In genomic region chr10:50316695-50317648, GRCh38 we compare ENCODE assay signal across 19 cellular contexts.
DNase-seq lines count a peak whose midpoint lies in the region; ATAC-seq, FAIRE-seq and TF ChIP-seq lines count a peak whose summit lies in the region.
"Had no signal": no experiment of that assay in that cellular context is flagged by ENCODE, and none has a peak within 500 bp of the region (broad histone marks: within the 10 kb centered on the region; RNA-seq: fewer than 3 reads in every experiment).

No MANE protein-coding gene starts in this region.

- intact Hi-C loops in GM12878 (cut with micrococcal nuclease; ENCODE audit: unreplicated experiment), result no loop called here

- TF ChIP-seq EP300 in GM12878 (IDR thresholded peaks at IDR 0.05; ENCODE audit: borderline replicate concordance in 1 of 2, control insufficient read depth in 1 of 2, low read depth in 2 of 2, low read length in 2 of 2), result no peak

- H3K9me3 ChIP-seq in GM12878 (replicated peaks; ENCODE audit: control insufficient read depth, insufficient read depth, low read length), result no peaks in the 10 kb centered on the region
- H3K9me3 ChIP-seq: thoracic aorta had no signal

- peaks cover 29 to 62% of the 10 kb centered on the region in 2 donors for H3K36me3 Mint-ChIP-seq in stimulated activated naive B cell treated with anti-CD40 and anti-IgM and Interleukin-4, amounts not matched to agents 10 μg/mL and 1 μg/mL and 100 μg/mL, for 72 hours

- no peak overlapping the region for H3K9ac ChIP-seq in GM12878 (ENCODE audit: control insufficient read depth, insufficient read depth, low read length)

- FAIRE-seq in GM12878 (lab: Jason Lieb, UNC), result no peak
- FAIRE-seq: TTC549 had no signal

- no peak for TF ChIP-seq CTCF in GM12878 (IDR thresholded peaks at IDR 0.05 in 2 of 3, conservative IDR thresholded peaks at IDR 0.05 in 1 of 3; ENCODE audit: control insufficient read depth in 2 of 3, extremely low read depth in 1 of 3, insufficient read depth in 1 of 3, low read depth in 3 of 3, low read length in 3 of 3)

- no peak for TF ChIP-seq POLR2A in GM12878 (IDR thresholded peaks at IDR 0.05; ENCODE audit: low read depth, low read length)

- peak; percentile 6 for DNase-seq in SIG-M5 treated with dmso at 0.1 percent for 504 hours (lab: John Stamatoyannopoulos, UW; ENCODE audit: unreplicated experiment)
- no peak for DNase-seq in SIG-M5 (lab: John Stamatoyannopoulos, UW)
- DNase-seq in NOMO-1 treated with DMSO at 0.1 percent for 48 hours (lab: John Stamatoyannopoulos, UW; ENCODE audit: unreplicated experiment), result peak; percentile 49
- DNase-seq in GM12878 (ENCODE audit: low read depth, low spot score), result no peak
- DNase-seq in stimulated activated naive B cell treated with anti-CD40 and anti-IgM and Interleukin-4, amounts not matched to agents 10 μg/mL and 1 μg/mL and 100 μg/mL, for 72 hours, result no peak
- DNase-seq in NCI-H748 (lab: John Stamatoyannopoulos, UW; ENCODE audit: unreplicated experiment), result no peak
- no peak for DNase-seq in NCI-H1092 treated with DMSO at 0.1 percent for 48 hours (lab: John Stamatoyannopoulos, UW)
- no peak for DNase-seq in NCI-H2171 (lab: John Stamatoyannopoulos, UW)
- DNase-seq: activated naive CD4-positive, alpha-beta T cell treated with Interleukin-2 at 50 U/mL for 16 hours; CD8-positive, alpha-beta memory T cell; H7; KG1; NCI-H187 treated with DMSO at 0.1 percent for 48 hours; NCI-H69; Right ventricle myocardium superior; stimulated activated CD4-positive, alpha-beta T cell treated with anti-CD3 and anti-CD28 coated beads, Interleukin-1b, Interleukin-23, amount 100 ng/mL, for 48 hours had no signal

- no peak overlapping the region for H3K27ac Mint-ChIP-seq in stimulated activated naive B cell treated with anti-CD40 and anti-IgM and Interleukin-4, amounts not matched to agents 10 μg/mL and 1 μg/mL and 100 μg/mL, for 72 hours

- no peak for TF ChIP-seq RAD21 in GM12878 (IDR thresholded peaks at IDR 0.05; ENCODE audit: insufficient read depth, low read depth, low read length)

- SMC1A ChIA-PET in GM12878 (lab: Charles Lee; ENCODE audit: uncharacterized antibody, unreplicated experiment), result interaction anchor here (0.7 to 2.5 kb wide), 13 partner anchors 9 to 226 kb away, joined by 3 to 14 read pairs (median 3); no protein-coding TSS in a partner anchor

- no peak overlapping the region for H3K4me2 ChIP-seq in GM12878 (ENCODE audit: control insufficient read depth, insufficient read depth)

- no peak overlapping the region for H3K4me3 ChIP-seq in GM12878
- H3K4me3 ChIP-seq: thoracic aorta had no signal

- RAD21 ChIA-PET in GM12878 (lab: Charles Lee; ENCODE audit: unreplicated experiment), result interaction anchor here (1.0 kb wide), 1 partner anchor 9 kb away, joined by 3 read pairs; no protein-coding TSS in a partner anchor

- no peaks in the 10 kb centered on the region for H3K36me3 ChIP-seq in GM12878 (ENCODE audit: control insufficient read depth in 2 of 2, insufficient read depth in 2 of 2, low read length in 1 of 2)
- H3K36me3 ChIP-seq: thoracic aorta had no signal

- H3K27me3 ChIP-seq in GM12878 (replicated peaks in 1 of 2; ENCODE audit: control insufficient read depth in 2 of 2, insufficient read depth in 2 of 2, low read length in 1 of 2), result no peaks in the 10 kb centered on the region

- no peak overlapping the region for H2AFZ ChIP-seq in GM12878 (ENCODE audit: control insufficient read depth, low read depth, low read length)

- peaks cover 8 to 9% of the 10 kb centered on the region in 2 donors for H3K9me3 Mint-ChIP-seq in stimulated activated naive B cell treated with anti-CD40 and anti-IgM and Interleukin-4, amounts not matched to agents 10 μg/mL and 1 μg/mL and 100 μg/mL, for 72 hours

- ATAC-seq in GM12878, result peak; percentile 50
- peak; percentile 66 to 73 for ATAC-seq in stimulated activated naive B cell treated with anti-CD40 and anti-IgM and Interleukin-4, amounts not matched to agents 10 μg/mL and 1 μg/mL and 100 μg/mL, for 72 hours (replicated peaks)

- peaks cover 6% of the 10 kb centered on the region for H4K20me1 ChIP-seq in GM12878 (ENCODE audit: control insufficient read depth, insufficient read depth)

- peaks cover 19 to 28% of the 10 kb centered on the region in 2 donors for H3K4me1 Mint-ChIP-seq in stimulated activated naive B cell treated with anti-CD40 and anti-IgM and Interleukin-4, amounts not matched to agents 10 μg/mL and 1 μg/mL and 100 μg/mL, for 72 hours

- 77% methylated on average over 5 of the region's 5 CpGs for WGBS in GM12878 (ENCODE audit: insufficient coverage, insufficient replicate concordance, low lambda C conversion rate, missing lambda C conversion rate)

- CTCF ChIA-PET in GM12878 (lab: Yijun Ruan, JAX), result interaction anchor here (0.8 to 1.6 kb wide), 3 partner anchors 10 to 51 kb away, joined by 3 to 7 read pairs (median 5); no protein-coding TSS in a partner anchor

- peaks cover 4% of the 10 kb centered on the region for H3K79me2 ChIP-seq in GM12878 (ENCODE audit: control insufficient read depth, insufficient read depth, low read length)

- POLR2A ChIA-PET in GM12878 (lab: Charles Lee), result interaction anchor here (0.7 to 1.1 kb wide), 2 partner anchors 9 to 42 kb away, joined by 3 read pairs; no protein-coding TSS in a partner anchor

- H3K27ac ChIP-seq in GM12878 (ENCODE audit: control insufficient read depth, insufficient read depth), result no peak overlapping the region; the same call in 1 of the 2 replicates
- H3K27ac ChIP-seq: 22Rv1, thoracic aorta had no signal

- no peak overlapping the region for H3K4me3 Mint-ChIP-seq in stimulated activated naive B cell treated with anti-CD40 and anti-IgM and Interleukin-4, amounts not matched to agents 10 μg/mL and 1 μg/mL and 100 μg/mL, for 72 hours
- H3K4me3 Mint-ChIP-seq: CD8-positive, alpha-beta memory T cell had no signal

- in situ Hi-C loops in GM12878 (cut with MboI), result no loop called here

- H3K4me1 ChIP-seq in GM12878 (ENCODE audit: control insufficient read depth, insufficient read depth, low read length), result peaks cover 6% of the 10 kb centered on the region; the same call in 1 of the 2 replicates

- no TSS peak for BruUV-seq in GM12878 (replicated peaks; lab: Mats Ljungman, UMichigan)

- H3K27me3 Mint-ChIP-seq in stimulated activated naive B cell treated with anti-CD40 and anti-IgM and Interleukin-4, amounts not matched to agents 10 μg/mL and 1 μg/mL and 100 μg/mL, for 72 hours, result no peaks in the 10 kb centered on the region

TF ChIP-seq in GM12878, 131 proteins besides CTCF, POLR2A, EP300 and RAD21:
- no peak for TF ChIP-seq RELB (IDR thresholded peaks at IDR 0.05; ENCODE audit: low read depth)
- peak; percentile 81; the same call in 1 of the 2 replicates for TF ChIP-seq SPI1 (IDR thresholded peaks at IDR 0.05; ENCODE audit: borderline replicate concordance, insufficient read depth, low read depth, low read length)

Comparison
In these comparisons a context has a peak if more than half of its experiments do, and no peak if none do; other contexts are left out.
1. DNase-seq: peak in SIG-M5 treated with dmso at 0.1 percent for 504 hours (single experiment) and NOMO-1 treated with DMSO at 0.1 percent for 48 hours (single experiment); none in SIG-M5 (single experiment), GM12878 (single experiment), stimulated activated naive B cell treated with anti-CD40 and anti-IgM and Interleukin-4, amounts not matched to agents 10 μg/mL and 1 μg/mL and 100 μg/mL, for 72 hours (single experiment), NCI-H748 (single experiment), NCI-H1092 treated with DMSO at 0.1 percent for 48 hours (single experiment) and NCI-H2171 (single experiment).